In genomic region chr17:72792771-72793170, GRCh38 we compare ENCODE assay signal across 22 cellular contexts.
DNase-seq lines count a peak whose midpoint lies in the region; ATAC-seq, FAIRE-seq and TF ChIP-seq lines count a peak whose summit lies in the region.
"Had no signal": no experiment of that assay in that cellular context is flagged by ENCODE, and none has a peak within 500 bp of the region (broad histone marks: within the 10 kb centered on the region; RNA-seq: fewer than 3 reads in every experiment).

No MANE protein-coding gene starts in this region.

- TF ChIP-seq EP300 in SK-N-SH (IDR thresholded peaks at IDR 0.05; ENCODE audit: borderline replicate concordance in 1 of 2, low read depth in 1 of 2, low read length in 1 of 2) (peak in 1 of 2 experiments; percentile 43; a peak in 1 of 4 replicates), upper lobe of left lung (IDR thresholded peaks at IDR 0.05) (no peak)

- POLR2A ChIA-PET in SK-N-SH (lab: Yijun Ruan, JAX), result interaction anchor here (0.9 kb wide), 1 partner anchor 17 kb away, joined by 5 read pairs; no protein-coding TSS in a partner anchor

- no peaks in the 10 kb centered on the region for H3K79me1 ChIP-seq in neuronal stem cell (ENCODE audit: low read depth, low read length)

- CTCF ChIA-PET in SK-N-SH (lab: Yijun Ruan, JAX), result interaction anchor here (1.4 to 1.9 kb wide), 6 partner anchors 10 to 397 kb away, joined by 3 to 7 read pairs (median 4); no protein-coding TSS in a partner anchor
- CTCF ChIA-PET in activated CD8-positive, alpha-beta memory T cell treated with anti-CD3 and anti-CD28 coated beads, Interleukin-2, amount 10 ng/mL, durations not matched to agents 7 days and 5 days (lab: Charles Lee), result no interaction called here

- no peak overlapping the region for H3K9ac ChIP-seq in SK-N-SH
- H3K9ac ChIP-seq in neuronal stem cell (ENCODE audit: low read depth, low read length, poor library complexity), result no peak overlapping the region
- H3K9ac ChIP-seq: BLaER1 treated with 17β-estradiol and CSF1 and Interleukin-3, amounts not matched to agents 10 nM and 100 nM had no signal

- no peak overlapping the region for H2BK12ac ChIP-seq in neuronal stem cell (ENCODE audit: low read length)

- WGBS in SK-N-SH (ENCODE audit: low lambda C conversion rate), result 58% methylated on average over 5 of the region's 5 CpGs
- 94 to 95% methylated on average over 5 of the region's 5 CpGs for WGBS in upper lobe of left lung, 2 donors
- WGBS in neuronal stem cell (ENCODE audit: extremely low coverage in 2 of 2, insufficient read length in 2 of 2, insufficient replicate concordance in 1 of 2), 2 donors, result no CpG with 5 or more reads among the region's 5 CpGs

- no peak overlapping the region for H3K4ac ChIP-seq in neuronal stem cell (ENCODE audit: low read length)

- H3K27ac ChIP-seq in SK-N-SH (ENCODE audit: low read depth in 2 of 2, low read length in 1 of 2) (peak overlapping the region in 1 of 2 experiments; percentile 86; a peak in 2 of 4 replicates), upper lobe of left lung (no peak overlapping the region), neuronal stem cell (replicated peaks; ENCODE audit: low read length) (no peak overlapping the region)
- H3K27ac ChIP-seq: BLaER1 treated with 17β-estradiol and CSF1 and Interleukin-3, amounts not matched to agents 10 nM and 100 nM; C4-2B had no signal

- H3K23ac ChIP-seq in neuronal stem cell (ENCODE audit: low read depth, low read length, poor library complexity), result no peak overlapping the region

- no peak for ATAC-seq in activated CD8-positive, alpha-beta memory T cell treated with anti-CD3 and anti-CD28 coated beads, Interleukin-2, amount 10 ng/mL, durations not matched to agents 7 days and 5 days
- ATAC-seq in stimulated activated effector memory CD8-positive, alpha-beta T cell treated with anti-CD3 and anti-CD28 coated beads, Interleukin-12 subunit alpha, Interleukin-12 subunit beta, amount 100 ng/mL, for 72 hours, result no peak
- no peak for ATAC-seq in upper lobe of left lung (ENCODE audit: low FRiP score in 2 of 2)
- ATAC-seq: CD8-positive, alpha-beta T cell; GM12878 had no signal

- no peak overlapping the region for H3K18ac ChIP-seq in neuronal stem cell (ENCODE audit: low read length)

- H3K4me3 ChIP-seq in SK-N-SH (ENCODE audit: low read depth in 2 of 2, low read length in 1 of 2), result no peak overlapping the region
- H3K4me3 ChIP-seq in upper lobe of left lung, result no peak overlapping the region
- H3K4me3 ChIP-seq in neuronal stem cell (ENCODE audit: low read length in 2 of 2), result no peak overlapping the region
- H3K4me3 ChIP-seq: GM12878 had no signal

- DNase-seq in HTR-8/SVneo (ENCODE audit: insufficient read length, low spot score) (no peak), SK-N-SH (peak; percentile 77), pons (ENCODE audit: low spot score) (peak; percentile 26), upper lobe of left lung (no peak), neuronal stem cell (ENCODE audit: low spot score) (no peak)
- no peak for DNase-seq in activated CD8-positive, alpha-beta memory T cell treated with anti-CD3 and anti-CD28 coated beads, Interleukin-2, amount 10 ng/mL, durations not matched to agents 7 days and 5 days
- no peak for DNase-seq in stimulated activated effector memory CD8-positive, alpha-beta T cell treated with anti-CD3 and anti-CD28 coated beads, Interleukin-12 subunit alpha, Interleukin-12 subunit beta, amount 100 ng/mL, for 72 hours (ENCODE audit: low spot score in 2 of 2)
- DNase-seq: 8988T; ACHN; Caco-2; Calu3; CD4-positive, alpha-beta T cell; CD8-positive, alpha-beta T cell; DMS79 treated with DMSO at 0.1 percent for 48 hours had no signal

- H3F3A ChIP-seq in SK-N-SH (replicated peaks; ENCODE audit: insufficient read depth), result no peaks in the 10 kb centered on the region

- no peak overlapping the region for H3K27ac Mint-ChIP-seq in activated CD8-positive, alpha-beta memory T cell treated with anti-CD3 and anti-CD28 coated beads, Interleukin-2, amount 10 ng/mL, durations not matched to agents 7 days and 5 days
- H3K27ac Mint-ChIP-seq in stimulated activated effector memory CD8-positive, alpha-beta T cell treated with anti-CD3 and anti-CD28 coated beads, Interleukin-12 subunit alpha, Interleukin-12 subunit beta, amount 100 ng/mL, for 72 hours, result no peak overlapping the region
- H3K27ac Mint-ChIP-seq: CD4-positive, alpha-beta T cell; CD8-positive, alpha-beta T cell had no signal

- no peaks in the 10 kb centered on the region for H3K79me2 ChIP-seq in SK-N-SH (ENCODE audit: insufficient read depth)

- H2BK15ac ChIP-seq in neuronal stem cell (ENCODE audit: low read length), result no peak overlapping the region

- H2BK120ac ChIP-seq in neuronal stem cell (ENCODE audit: low read depth, low read length), result no peak overlapping the region

- H3K14ac ChIP-seq in neuronal stem cell (ENCODE audit: low read length), result no peak overlapping the region

- H2AK5ac ChIP-seq in neuronal stem cell (ENCODE audit: low read depth, low read length), result no peak overlapping the region

- no peaks in the 10 kb centered on the region for H3K27me3 Mint-ChIP-seq in activated CD8-positive, alpha-beta memory T cell treated with anti-CD3 and anti-CD28 coated beads, Interleukin-2, amount 10 ng/mL, durations not matched to agents 7 days and 5 days
- H3K27me3 Mint-ChIP-seq: CD4-positive, alpha-beta T cell had no signal

- H3K4me2 ChIP-seq in SK-N-SH, result no peak overlapping the region
- H3K4me2 ChIP-seq in neuronal stem cell (ENCODE audit: insufficient read depth, low read length, poor library complexity, severe bottlenecking), result no peak overlapping the region
- H3K4me2 ChIP-seq: BLaER1 treated with 17β-estradiol and CSF1 and Interleukin-3, amounts not matched to agents 10 nM and 100 nM had no signal

- no peaks in the 10 kb centered on the region for H3K9me3 ChIP-seq in SK-N-SH
- H3K9me3 ChIP-seq in upper lobe of left lung, result peaks cover 0 to 29% (median 4%) of the 10 kb centered on the region in 4 donors
- peaks cover 10 to 16% of the 10 kb centered on the region in 2 donors for H3K9me3 ChIP-seq in neuronal stem cell (replicated peaks in 1 of 2; ENCODE audit: control insufficient read depth in 2 of 2, insufficient read depth in 1 of 2, low read depth in 1 of 2, low read length in 2 of 2)

- H3K9me3 Mint-ChIP-seq in activated CD8-positive, alpha-beta memory T cell treated with anti-CD3 and anti-CD28 coated beads, Interleukin-2, amount 10 ng/mL, durations not matched to agents 7 days and 5 days (ENCODE audit: low read depth), result peaks cover 37% of the 10 kb centered on the region
- H3K9me3 Mint-ChIP-seq in stimulated activated effector memory CD8-positive, alpha-beta T cell treated with anti-CD3 and anti-CD28 coated beads, Interleukin-12 subunit alpha, Interleukin-12 subunit beta, amount 100 ng/mL, for 72 hours, result peaks cover 19% of the 10 kb centered on the region

- H3K27me3 ChIP-seq in SK-N-SH (ENCODE audit: insufficient read depth) (no peaks in the 10 kb centered on the region), upper lobe of left lung (no peaks in the 10 kb centered on the region), neuronal stem cell (ENCODE audit: control insufficient read depth in 3 of 3, insufficient read depth in 3 of 3, low read depth in 1 of 3, low read length in 3 of 3) (no peaks in the 10 kb centered on the region)
- H3K27me3 ChIP-seq: BLaER1 treated with 17β-estradiol and CSF1 and Interleukin-3, amounts not matched to agents 10 nM and 100 nM had no signal

- no peak overlapping the region for H3K4me3 Mint-ChIP-seq in activated CD8-positive, alpha-beta memory T cell treated with anti-CD3 and anti-CD28 coated beads, Interleukin-2, amount 10 ng/mL, durations not matched to agents 7 days and 5 days
- no peak overlapping the region for H3K4me3 Mint-ChIP-seq in stimulated activated effector memory CD8-positive, alpha-beta T cell treated with anti-CD3 and anti-CD28 coated beads, Interleukin-12 subunit alpha, Interleukin-12 subunit beta, amount 100 ng/mL, for 72 hours
- H3K4me3 Mint-ChIP-seq: CD4-positive, alpha-beta T cell; CD8-positive, alpha-beta T cell had no signal

- H3K9me2 ChIP-seq in SK-N-SH, result no peaks in the 10 kb centered on the region

- TF ChIP-seq POLR2A in upper lobe of left lung (IDR thresholded peaks at IDR 0.05), result no peak

- no peak overlapping the region for H4K91ac ChIP-seq in neuronal stem cell (ENCODE audit: low read depth, low read length, poor library complexity)

- H4K8ac ChIP-seq in neuronal stem cell (ENCODE audit: low read depth, low read length), result no peak overlapping the region

- peaks cover 26% of the 10 kb centered on the region for H3K36me3 Mint-ChIP-seq in activated CD8-positive, alpha-beta memory T cell treated with anti-CD3 and anti-CD28 coated beads, Interleukin-2, amount 10 ng/mL, durations not matched to agents 7 days and 5 days
- no peaks in the 10 kb centered on the region for H3K36me3 Mint-ChIP-seq in stimulated activated effector memory CD8-positive, alpha-beta T cell treated with anti-CD3 and anti-CD28 coated beads, Interleukin-12 subunit alpha, Interleukin-12 subunit beta, amount 100 ng/mL, for 72 hours

- H2AFZ ChIP-seq in SK-N-SH (ENCODE audit: low read depth), result no peak overlapping the region
- no peak overlapping the region for H2AFZ ChIP-seq in neuronal stem cell (ENCODE audit: low read length)

- H3K4me1 ChIP-seq in SK-N-SH (ENCODE audit: control insufficient read depth in 1 of 2, insufficient read depth in 2 of 2, low read depth in 1 of 2, low read length in 1 of 2), result peaks cover 0 to 16% of the 10 kb centered on the region in 2 experiments; a peak in 2 of 4 replicates
- no peaks in the 10 kb centered on the region for H3K4me1 ChIP-seq in upper lobe of left lung
- H3K4me1 ChIP-seq in neuronal stem cell (ENCODE audit: control insufficient read depth in 2 of 2, insufficient read depth in 1 of 2, low read depth in 1 of 2, low read length in 2 of 2), result peaks cover 2% of the 10 kb centered on the region in 2 donors

- peak; percentile 42 for FAIRE-seq in HTR-8/SVneo (lab: Jason Lieb, UNC)
- FAIRE-seq: A204.1, D721Med, G401.6, GM12878, GM12892, GM18507 had no signal

- H3K36me3 ChIP-seq in SK-N-SH (replicated peaks in 1 of 2; ENCODE audit: control insufficient read depth in 1 of 2, insufficient read depth in 2 of 2, low read length in 1 of 2) (no peaks in the 10 kb centered on the region), upper lobe of left lung (no peaks in the 10 kb centered on the region), neuronal stem cell (replicated peaks in 1 of 2; ENCODE audit: control insufficient read depth in 2 of 2, insufficient read depth in 2 of 2, low read length in 2 of 2) (no peaks in the 10 kb centered on the region)

- H2BK5ac ChIP-seq in neuronal stem cell (ENCODE audit: low read length), result no peak overlapping the region

- H4K20me1 ChIP-seq in SK-N-SH (ENCODE audit: insufficient read depth), result no peaks in the 10 kb centered on the region
- H4K20me1 ChIP-seq: BLaER1 treated with 17β-estradiol and CSF1 and Interleukin-3, amounts not matched to agents 10 nM and 100 nM had no signal

- peak; percentile 19; the same call in 1 of the 2 replicates for TF ChIP-seq RAD21 in SK-N-SH (IDR thresholded peaks at IDR 0.05; ENCODE audit: low read length)

- H3K4me1 Mint-ChIP-seq in activated CD8-positive, alpha-beta memory T cell treated with anti-CD3 and anti-CD28 coated beads, Interleukin-2, amount 10 ng/mL, durations not matched to agents 7 days and 5 days, result no peaks in the 10 kb centered on the region
- no peaks in the 10 kb centered on the region for H3K4me1 Mint-ChIP-seq in stimulated activated effector memory CD8-positive, alpha-beta T cell treated with anti-CD3 and anti-CD28 coated beads, Interleukin-12 subunit alpha, Interleukin-12 subunit beta, amount 100 ng/mL, for 72 hours

- TF ChIP-seq CTCF in SK-N-SH (IDR thresholded peaks at IDR 0.05) (no peak), upper lobe of left lung (IDR thresholded peaks at IDR 0.05) (no peak)

Comparison
In these comparisons a context has a peak if more than half of its experiments do, and no peak if none do; other contexts are left out.
1. DNase-seq: peak in SK-N-SH (single experiment) and pons (single experiment); none in HTR-8/SVneo (single experiment), activated CD8-positive, alpha-beta memory T cell treated with anti-CD3 and anti-CD28 coated beads, Interleukin-2, amount 10 ng/mL, durations not matched to agents 7 days and 5 days (single experiment), stimulated activated effector memory CD8-positive, alpha-beta T cell treated with anti-CD3 and anti-CD28 coated beads, Interleukin-12 subunit alpha, Interleukin-12 subunit beta, amount 100 ng/mL, for 72 hours (0 of 2), upper lobe of left lung (0 of 2) and neuronal stem cell (single experiment).